In the genomic region with DNA sequence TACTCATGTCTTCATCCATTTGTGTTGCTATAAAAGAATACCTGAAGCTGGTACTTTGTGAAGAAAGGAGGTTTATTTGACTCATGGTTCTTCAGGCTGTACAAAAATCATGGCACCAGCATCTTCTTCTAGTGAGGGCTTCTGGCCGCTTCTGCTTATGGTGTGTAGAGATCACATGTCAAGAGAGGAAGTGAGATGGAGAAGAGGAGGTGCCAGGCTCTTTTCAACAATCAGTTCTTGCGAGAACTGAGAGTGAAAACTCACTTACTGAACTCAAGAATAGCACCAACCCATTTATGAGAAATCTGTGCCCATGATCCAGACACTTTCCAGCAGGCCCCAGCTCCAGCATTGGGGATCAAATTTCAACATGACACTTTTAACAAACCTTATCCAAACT, we compare ENCODE assay signal across 14 cellular contexts.
A peak's percentile ranks its signal among the peaks of the same experiment; 100 is the strongest.
DNase-seq lines count a peak whose midpoint lies in the region; ATAC-seq and TF ChIP-seq lines count a peak whose summit lies in the region.
"Had no signal": no experiment of that assay in that cellular context is flagged by ENCODE, and none has a peak within 500 bp of the region (broad histone marks: within the 10 kb centered on the region; RNA-seq: fewer than 3 reads in every experiment).

No MANE protein-coding gene starts in this region.

- H3K9me3 ChIP-seq in OCI-LY3 (ENCODE audit: insufficient read depth, low read length): no peaks in the 10 kb centered on the region

- ATAC-seq in GM18907 (IDR thresholded peaks at IDR 0.05; ENCODE audit: unreplicated experiment) (peak; percentile 83), GM21619 (IDR thresholded peaks at IDR 0.05; ENCODE audit: unreplicated experiment) (peak; percentile 91), HG03060 (IDR thresholded peaks at IDR 0.05; ENCODE audit: low read depth, unreplicated experiment) (peak; percentile 55)
- ATAC-seq: activated naive CD4-positive, alpha-beta T cell treated with anti-CD3 and anti-CD28 coated beads, Interleukin-2, amount 50 U/mL, for 72 hours had no signal

- DNase-seq in HuH-7.5 (ENCODE audit: low spot score) (no peak), pons (ENCODE audit: low spot score) (no peak), AG08395 (ENCODE audit: low spot score) (no peak)
- DNase-seq in activated CD4-positive, alpha-beta T cell treated with anti-CD3 and anti-CD28 coated beads, Interleukin-2, amount 50 U/mL, for 48 hours: no peak
- DNase-seq: NCI-H526 treated with DMSO at 0.1 percent for 48 hours, posterior cingulate gyrus, SHP77 had no signal

- peaks cover 9% of the 10 kb centered on the region for H3K36me3 ChIP-seq in OCI-LY3 (replicated peaks; ENCODE audit: low read depth, low read length)
- H3K36me3 ChIP-seq: thoracic aorta had no signal

- H2AFZ ChIP-seq in OCI-LY3 (ENCODE audit: low read depth, low read length): no peak overlapping the region

- TF ChIP-seq CTCF in OCI-LY3 (IDR thresholded peaks at IDR 0.05; ENCODE audit: low read depth, low read length): no peak

- H3K27ac ChIP-seq in OCI-LY3 (ENCODE audit: low read length): peak overlapping the region; percentile 54
- H3K27ac ChIP-seq: C4-2B, thoracic aorta had no signal

- no peak overlapping the region for H3K9ac ChIP-seq in OCI-LY3 (ENCODE audit: low read length)

- H3K4me2 ChIP-seq in OCI-LY3 (ENCODE audit: low read length): peak overlapping the region; percentile 20; the same call in 1 of the 2 replicates

- no peaks in the 10 kb centered on the region for H4K20me1 ChIP-seq in OCI-LY3 (ENCODE audit: insufficient read depth, low read length)

- H3K79me2 ChIP-seq in OCI-LY3 (ENCODE audit: low read length): no peaks in the 10 kb centered on the region

- no peak overlapping the region for H3K4me3 ChIP-seq in OCI-LY3 (ENCODE audit: low read length)
- H3K4me3 ChIP-seq: thoracic aorta had no signal

- no peaks in the 10 kb centered on the region for H3K27me3 ChIP-seq in OCI-LY3 (ENCODE audit: low read depth, low read length)

- H3K4me1 ChIP-seq in OCI-LY3 (ENCODE audit: low read length): peaks cover 11% of the 10 kb centered on the region
